ENCODE assay signal across 1 cellular context in genomic region chr2:206423147-206423546, GRCh38.
TF ChIP-seq lines count a peak whose summit lies in the region.

No MANE protein-coding gene starts in this region.

TF ChIP-seq in GM12878, 131 proteins besides CTCF, POLR2A, EP300 and RAD21:
- TF ChIP-seq HCFC1 (IDR thresholded peaks at IDR 0.05; ENCODE audit: low read length) (peak; percentile 72), SMAD1 (IDR thresholded peaks at IDR 0.05; ENCODE audit: low read depth, partially characterized antibody) (no peak), NKRF (conservative IDR thresholded peaks at IDR 0.05) (no peak), NFIC (IDR thresholded peaks at IDR 0.05; ENCODE audit: low read depth, low read length) (no peak), ATF7 (IDR thresholded peaks at IDR 0.05; ENCODE audit: low read depth) (no peak), FOS (IDR thresholded peaks at IDR 0.05; ENCODE audit: borderline replicate concordance, extremely low read depth, insufficient read length) (no peak), ATF3 (IDR thresholded peaks at IDR 0.05; ENCODE audit: borderline replicate concordance, extremely low read depth, low read depth, low read length) (peak; percentile 62; the same call in 1 of the 2 replicates), SIX5 (IDR thresholded peaks at IDR 0.05; ENCODE audit: low read depth, low read length, severe bottlenecking) (peak; percentile 71), EGR1 (IDR thresholded peaks at IDR 0.05; ENCODE audit: borderline replicate concordance in 1 of 2, low read depth in 2 of 2, low read length in 2 of 2) (no peak), MTA2 (IDR thresholded peaks at IDR 0.05; ENCODE audit: low read depth) (no peak), CHD1 (IDR thresholded peaks at IDR 0.05; ENCODE audit: low read depth, low read length) (no peak), IRF4 (IDR thresholded peaks at IDR 0.05; ENCODE audit: low read depth, low read length) (no peak), E2F8 (IDR thresholded peaks at IDR 0.05; ENCODE audit: low read depth, partially characterized antibody) (no peak), E2F4 (IDR thresholded peaks at IDR 0.05; ENCODE audit: low read depth, low read length) (no peak), USF1 (IDR thresholded peaks at IDR 0.05; ENCODE audit: borderline replicate concordance, extremely low read length, insufficient read depth, low read depth, low read length) (peak; percentile 83), USF2 (IDR thresholded peaks at IDR 0.05; ENCODE audit: borderline replicate concordance, low read depth, low read length) (peak; percentile 12; the same call in 1 of the 2 replicates), NR2F1 (conservative IDR thresholded peaks at IDR 0.05) (no peak), MXI1 (IDR thresholded peaks at IDR 0.05; ENCODE audit: low read depth, low read length) (no peak), RCOR1 (conservative IDR thresholded peaks at IDR 0.05; ENCODE audit: low read depth, low read length) (no peak), CREB1 (IDR thresholded peaks at IDR 0.05; ENCODE audit: low read depth) (peak; percentile 76), RAD51 (IDR thresholded peaks at IDR 0.05) (peak; percentile 49), YY1 (IDR thresholded peaks at IDR 0.05; ENCODE audit: low read depth, low read length) (no peak), EZH2 (IDR thresholded peaks at IDR 0.05; ENCODE audit: borderline replicate concordance, control insufficient read depth, low read depth, low read length) (no peak), IRF3 (IDR thresholded peaks at IDR 0.05) (no peak), ZZZ3 (IDR thresholded peaks at IDR 0.05; ENCODE audit: control insufficient read depth, insufficient read length, low read depth) (no peak), ASH2L (IDR thresholded peaks at IDR 0.05; ENCODE audit: borderline replicate concordance, low read depth) (no peak), CREM (IDR thresholded peaks at IDR 0.05; ENCODE audit: low read depth) (peak; percentile 60; the same call in 1 of the 2 replicates), FOXK2 (IDR thresholded peaks at IDR 0.05) (no peak), ZBTB33 (IDR thresholded peaks at IDR 0.05) (no peak), IRF5 (IDR thresholded peaks at IDR 0.05; ENCODE audit: borderline replicate concordance) (no peak)
